Comparison of ENCODE assay signal across 1 cellular context in the genomic region with DNA sequence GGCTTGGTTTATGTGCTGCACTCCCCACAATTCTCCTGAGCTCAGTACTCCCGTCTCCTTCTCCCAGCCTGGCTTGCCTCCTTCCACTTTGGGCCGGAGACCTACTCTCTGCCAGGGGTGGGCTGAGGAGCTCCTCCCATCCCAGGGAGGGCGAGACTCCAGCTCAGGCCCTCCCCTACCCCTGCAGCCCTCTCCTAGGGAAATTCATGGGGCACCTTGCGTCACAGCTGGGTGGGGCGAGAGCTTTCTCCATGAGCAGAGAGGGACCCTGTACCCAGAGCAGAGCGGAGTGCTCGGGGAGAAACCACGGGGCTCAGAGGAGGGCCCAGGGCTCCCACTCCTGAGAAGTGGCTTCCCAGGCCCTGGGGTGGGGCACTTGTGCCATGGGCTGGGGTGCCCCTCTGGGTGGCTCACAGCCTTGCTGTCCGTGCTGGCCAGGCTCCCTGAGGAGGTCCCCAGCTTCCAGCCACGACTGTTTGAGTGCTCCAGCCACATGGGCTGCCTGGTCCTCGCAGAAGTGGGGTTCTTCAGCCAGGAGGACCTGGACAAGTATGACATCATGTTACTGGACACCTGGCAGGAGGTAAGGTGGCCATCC.
TF ChIP-seq lines count a peak whose summit lies in the region.

No MANE protein-coding gene starts in this region.

TF ChIP-seq in SK-N-SH treated with all-trans-retinoic acid at 6 μM for 48 hours, 23 proteins besides CTCF, POLR2A, EP300 and RAD21 (continued from another document):
- TF ChIP-seq, protein P1, sequence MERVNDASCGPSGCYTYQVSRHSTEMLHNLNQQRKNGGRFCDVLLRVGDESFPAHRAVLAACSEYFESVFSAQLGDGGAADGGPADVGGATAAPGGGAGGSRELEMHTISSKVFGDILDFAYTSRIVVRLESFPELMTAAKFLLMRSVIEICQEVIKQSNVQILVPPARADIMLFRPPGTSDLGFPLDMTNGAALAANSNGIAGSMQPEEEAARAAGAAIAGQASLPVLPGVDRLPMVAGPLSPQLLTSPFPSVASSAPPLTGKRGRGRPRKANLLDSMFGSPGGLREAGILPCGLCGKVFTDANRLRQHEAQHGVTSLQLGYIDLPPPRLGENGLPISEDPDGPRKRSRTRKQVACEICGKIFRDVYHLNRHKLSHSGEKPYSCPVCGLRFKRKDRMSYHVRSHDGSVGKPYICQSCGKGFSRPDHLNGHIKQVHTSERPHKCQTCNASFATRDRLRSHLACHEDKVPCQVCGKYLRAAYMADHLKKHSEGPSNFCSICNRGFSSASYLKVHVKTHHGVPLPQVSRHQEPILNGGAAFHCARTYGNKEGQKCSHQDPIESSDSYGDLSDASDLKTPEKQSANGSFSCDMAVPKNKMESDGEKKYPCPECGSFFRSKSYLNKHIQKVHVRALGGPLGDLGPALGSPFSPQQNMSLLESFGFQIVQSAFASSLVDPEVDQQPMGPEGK (CRISPR knock-in tag; IDR thresholded peaks at IDR 0.05; ENCODE audit: borderline replicate concordance), result no peak
- TF ChIP-seq BACH2 (CRISPR knock-in tag; IDR thresholded peaks at IDR 0.05; ENCODE audit: borderline replicate concordance) (no peak), TCF4 (CRISPR knock-in tag; IDR thresholded peaks at IDR 0.05; ENCODE audit: borderline replicate concordance) (no peak), ZNF70 (CRISPR knock-in tag; IDR thresholded peaks at IDR 0.05) (no peak), ZNF565 (CRISPR knock-in tag; conservative IDR thresholded peaks at IDR 0.05; ENCODE audit: low read depth) (no peak), ZNF8 (CRISPR knock-in tag; IDR thresholded peaks at IDR 0.05) (no peak), GLIS3 (CRISPR knock-in tag; IDR thresholded peaks at IDR 0.05) (no peak), RARB (CRISPR knock-in tag; IDR thresholded peaks at IDR 0.05) (no peak), ARNTL (CRISPR knock-in tag; IDR thresholded peaks at IDR 0.05; ENCODE audit: borderline replicate concordance, low read depth) (no peak), ISL1 (CRISPR knock-in tag; IDR thresholded peaks at IDR 0.05) (no peak), ESRRG (CRISPR knock-in tag; IDR thresholded peaks at IDR 0.05) (no peak), CSDC2 (CRISPR knock-in tag; IDR thresholded peaks at IDR 0.05) (no peak)
- TF ChIP-seq, protein P2, sequence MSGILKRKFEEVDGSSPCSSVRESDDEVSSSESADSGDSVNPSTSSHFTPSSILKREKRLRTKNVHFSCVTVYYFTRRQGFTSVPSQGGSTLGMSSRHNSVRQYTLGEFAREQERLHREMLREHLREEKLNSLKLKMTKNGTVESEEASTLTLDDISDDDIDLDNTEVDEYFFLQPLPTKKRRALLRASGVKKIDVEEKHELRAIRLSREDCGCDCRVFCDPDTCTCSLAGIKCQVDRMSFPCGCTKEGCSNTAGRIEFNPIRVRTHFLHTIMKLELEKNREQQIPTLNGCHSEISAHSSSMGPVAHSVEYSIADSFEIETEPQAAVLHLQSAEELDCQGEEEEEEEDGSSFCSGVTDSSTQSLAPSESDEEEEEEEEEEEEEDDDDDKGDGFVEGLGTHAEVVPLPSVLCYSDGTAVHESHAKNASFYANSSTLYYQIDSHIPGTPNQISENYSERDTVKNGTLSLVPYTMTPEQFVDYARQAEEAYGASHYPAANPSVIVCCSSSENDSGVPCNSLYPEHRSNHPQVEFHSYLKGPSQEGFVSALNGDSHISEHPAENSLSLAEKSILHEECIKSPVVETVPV (CRISPR knock-in tag; IDR thresholded peaks at IDR 0.05), result no peak
TF ChIP-seq in SK-N-SH treated with all-trans-retinoic acid at 6 μM for 48 hours: peak in this region for 0.
